In genomic region chr12:12922978-12923377, GRCh38 we compare ENCODE assay signal across 2 cellular contexts.
TF ChIP-seq lines count a peak whose summit lies in the region.

No MANE protein-coding gene starts in this region.

TF ChIP-seq in K562, 482 proteins besides CTCF, POLR2A, EP300 and RAD21:
- no peak for TF ChIP-seq PHF20 (IDR thresholded peaks at IDR 0.05; ENCODE audit: partially characterized antibody)
- TF ChIP-seq ZKSCAN8 (CRISPR knock-in tag; IDR thresholded peaks at IDR 0.05) = no peak
- TF ChIP-seq E2F3 (CRISPR knock-in tag; IDR thresholded peaks at IDR 0.05) = no peak
- no peak for TF ChIP-seq MAX (CRISPR knock-in tag; IDR thresholded peaks at IDR 0.05)
- TF ChIP-seq SMARCB1 (IDR thresholded peaks at IDR 0.05; ENCODE audit: insufficient read length, low read depth) = no peak
- no peak for TF ChIP-seq CBFA2T3 (IDR thresholded peaks at IDR 0.05)
- TF ChIP-seq FOSL1 (tag; conservative IDR thresholded peaks at IDR 0.05) = no peak
- TF ChIP-seq ZNF764 (CRISPR knock-in tag; IDR thresholded peaks at IDR 0.05; ENCODE audit: low read depth) = no peak
- TF ChIP-seq GATA2 (CRISPR knock-in tag; IDR thresholded peaks at IDR 0.05) = no peak
- no peak for TF ChIP-seq ZNF561 (CRISPR knock-in tag; conservative IDR thresholded peaks at IDR 0.05)
- no peak for TF ChIP-seq IRF9 (tag; IDR thresholded peaks at IDR 0.05)
- no peak for TF ChIP-seq ZNF140 (CRISPR knock-in tag; IDR thresholded peaks at IDR 0.05)
TF ChIP-seq in K562: peak in this region for 0.

TF ChIP-seq in H1, 55 proteins besides CTCF, POLR2A, EP300 and RAD21:
- TF ChIP-seq HDAC2 (IDR thresholded peaks at IDR 0.05; ENCODE audit: borderline replicate concordance in 1 of 2, low read depth in 2 of 2, low read length in 2 of 2) (no peak), RNF2 (IDR thresholded peaks at IDR 0.05; ENCODE audit: borderline replicate concordance, low read depth, low read length, missing control alignments, poor library complexity, severe bottlenecking) (no peak), BACH1 (IDR thresholded peaks at IDR 0.05; ENCODE audit: low read length) (no peak), KDM5A (IDR thresholded peaks at IDR 0.05; ENCODE audit: low read length) (no peak), USF2 (IDR thresholded peaks at IDR 0.05; ENCODE audit: low read length) (no peak), ATF3 (IDR thresholded peaks at IDR 0.05; ENCODE audit: insufficient read depth, low read depth, low read length) (no peak), GTF2F1 (IDR thresholded peaks at IDR 0.05; ENCODE audit: borderline replicate concordance, low read depth, low read length) (no peak), SUZ12 (IDR thresholded peaks at IDR 0.05; ENCODE audit: low read length) (no peak), SIRT6 (IDR thresholded peaks at IDR 0.05; ENCODE audit: low read length) (no peak), ATF2 (IDR thresholded peaks at IDR 0.05; ENCODE audit: low read length) (no peak), MAX (IDR thresholded peaks at IDR 0.05) (no peak), BCL11A (IDR thresholded peaks at IDR 0.05; ENCODE audit: low read depth in 2 of 2, low read length in 2 of 2) (no peak), CBX5 (IDR thresholded peaks at IDR 0.05; ENCODE audit: low read depth, low read length) (no peak), KDM4A (IDR thresholded peaks at IDR 0.05; ENCODE audit: low read depth, low read length, severe bottlenecking) (no peak)
